ENCODE assay signal across 35 cellular contexts in genomic region chr6:6365242-6365641, GRCh38. TPM values are rescaled to one million over a fixed set of nuclear protein-coding genes. Genes with fewer than 3 reads are reported as not detected.
"Had no signal": no experiment of that assay in that cellular context is flagged by ENCODE, and none has a peak within 500 bp of the region (broad histone marks: within the 10 kb centered on the region; RNA-seq: fewer than 3 reads in every experiment).

No MANE protein-coding gene starts in this region.

- H3K27ac ChIP-seq: KMS-11 had no signal

- H3K36me3 ChIP-seq: MG63 had no signal

- H3K4me3 ChIP-seq: MG63 had no signal

- H3K27me3 ChIP-seq: MG63 had no signal

- H3K9me3 ChIP-seq: MG63 had no signal

- DNase-seq: Karpas-422, Kasumi-1, MG63, MM.1S, MV-4-11, NCI-H1048, NCI-H1092, NCI-H1092 treated with DMSO at 0.1 percent for 48 hours, NCI-H1105, NCI-H1105 treated with DMSO at 0.1 percent for 48 hours, NCI-H1417, NCI-H1417 treated with DMSO at 0.1 percent for 48 hours, NCI-H1436, NCI-H1436 treated with DMSO at 0.1 percent for 48 hours, NCI-H146, NCI-H1694, NCI-H1694 treated with DMSO at 0.1 percent for 48 hours, NCI-H187, NCI-H187 treated with DMSO at 0.1 percent for 48 hours, NCI-H1930, NCI-H2029, NCI-H2029 treated with DMSO at 0.1 percent for 48 hours, NCI-H2081, NCI-H2081 treated with DMSO at 0.1 percent for 48 hours, NCI-H2107, NCI-H2171, NCI-H2171 treated with DMSO at 0.1 percent for 48 hours, NCI-H2227 treated with DMSO at 0.1 percent for 48 hours, NCI-H226, NCI-H345, NCI-H446, NCI-H446 treated with DMSO at 0.1 percent for 48 hours, NCI-H510A had no signal

- H3K4me2 ChIP-seq: KMS-11 had no signal

RNA-seq across cellular contexts. Expression of gene F13A1, which starts 44.8 kb away (rescaled TPM):
- total RNA-seq: M059J had no signal
